ENCODE assay signal across 8 cellular contexts in the genomic region with DNA sequence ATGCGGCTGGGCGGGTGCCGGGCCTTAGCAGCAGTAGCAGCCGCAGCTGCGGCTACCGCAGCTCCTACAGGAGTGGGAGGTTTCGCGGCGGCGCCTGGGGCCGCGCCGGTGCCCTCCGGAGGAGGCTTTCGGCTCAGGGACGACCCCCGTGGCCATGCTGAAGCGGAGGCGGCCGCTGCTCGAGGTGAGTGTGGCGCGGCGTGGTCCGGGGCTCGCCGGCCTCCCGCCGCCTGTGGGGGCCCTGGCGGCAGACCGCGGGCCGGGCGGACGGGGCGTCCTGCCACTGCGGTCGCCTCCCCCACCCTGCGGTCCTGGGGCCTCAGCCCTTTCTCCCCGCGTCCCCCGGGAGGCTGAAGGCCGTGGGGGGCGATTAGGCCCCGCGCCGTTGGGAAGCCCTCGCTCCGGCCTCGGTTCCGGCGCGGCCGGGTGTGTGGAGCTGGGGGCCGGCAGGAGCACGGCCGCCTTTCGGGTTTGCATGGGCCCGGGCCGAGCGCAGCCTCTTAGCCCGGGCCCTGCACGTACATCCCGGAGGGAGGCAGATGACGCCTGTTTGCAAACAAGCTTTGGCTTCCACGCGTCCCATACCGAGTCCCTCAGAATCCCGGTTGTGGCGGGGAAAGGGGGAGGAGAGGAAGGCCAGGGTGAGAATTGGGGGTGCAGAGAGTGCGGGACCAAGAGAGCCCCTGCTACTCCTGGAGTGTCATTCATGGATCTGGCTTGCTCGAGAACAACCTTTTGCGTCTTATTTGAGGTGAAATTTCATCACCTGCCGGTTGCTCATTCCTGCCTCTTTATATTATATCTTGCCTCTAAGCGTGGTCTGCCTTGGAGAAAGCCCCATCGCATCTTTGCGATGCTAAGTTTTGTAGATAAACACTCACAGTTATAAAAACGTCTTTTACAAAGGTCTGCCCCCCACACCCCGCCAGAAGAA. TPM values are rescaled to one million over a fixed set of nuclear protein-coding genes. Genes with fewer than 3 reads are reported as not detected.
DNase-seq lines count a peak whose midpoint lies in the region; ATAC-seq and TF ChIP-seq lines count a peak whose summit lies in the region.

No MANE protein-coding gene starts in this region.

- H3K27ac ChIP-seq in HUES6 (ENCODE audit: low read depth, low read length) (peak overlapping the region; percentile 87), hepatocyte (peak overlapping the region; percentile 98), rectal smooth muscle tissue (ENCODE audit: low read depth, low read length) (peak overlapping the region; percentile 91)

- TF ChIP-seq CTCF in hepatocyte (IDR thresholded peaks at IDR 0.05; ENCODE audit: poor library complexity), result no peak

- H3K4me1 ChIP-seq in HUES6 (ENCODE audit: control insufficient read depth, insufficient read depth, low read length), result no peaks in the 10 kb centered on the region
- H3K4me1 ChIP-seq in hepatocyte (ENCODE audit: insufficient read depth), result peaks cover 11% of the 10 kb centered on the region
- H3K4me1 ChIP-seq in rectal smooth muscle tissue (ENCODE audit: control insufficient read depth, insufficient read depth, low read length), result no peaks in the 10 kb centered on the region

- H3K4me3 ChIP-seq in HUES6 (ENCODE audit: low read depth, low read length) (peak overlapping the region; percentile 89), hepatocyte (peak overlapping the region; percentile 93), rectal smooth muscle tissue (ENCODE audit: low read length) (peak overlapping the region; percentile 88)

- H3K9ac ChIP-seq in HUES6 (ENCODE audit: low read length) (peak overlapping the region; percentile 94), rectal smooth muscle tissue (ENCODE audit: low read length) (peak overlapping the region; percentile 57)

- WGBS in hepatocyte (ENCODE audit: low lambda C conversion rate, missing lambda C conversion rate), result 1% methylated on average over 49 of the region's 79 CpGs

- H4K20me1 ChIP-seq in hepatocyte (ENCODE audit: insufficient read depth, poor library complexity, severe bottlenecking), result peaks cover 3% of the 10 kb centered on the region

- ATAC-seq in GM21390 (IDR thresholded peaks at IDR 0.05; ENCODE audit: unreplicated experiment), result peak; percentile 38
- ATAC-seq in GM18873 (IDR thresholded peaks at IDR 0.05; ENCODE audit: low FRiP score, unreplicated experiment), result no peak

- H3K36me3 ChIP-seq in HUES6 (ENCODE audit: control insufficient read depth, insufficient read depth, low read length), result no peaks in the 10 kb centered on the region
- no peaks in the 10 kb centered on the region for H3K36me3 ChIP-seq in hepatocyte (replicated peaks; ENCODE audit: insufficient read depth, low read depth)
- H3K36me3 ChIP-seq in rectal smooth muscle tissue (ENCODE audit: control insufficient read depth, insufficient read depth, low read length), result no peaks in the 10 kb centered on the region

- DNase-seq in DMS53 treated with DMSO at 0.1 percent for 48 hours (lab: John Stamatoyannopoulos, UW; ENCODE audit: unreplicated experiment), result peak; percentile 60
- peak; percentile 41 for DNase-seq in SK-MEL-5 (ENCODE audit: low read depth, low spot score)
- peak in 40 of 58 donors; percentile 8 to 70 (median 41) for DNase-seq in anterior cingulate cortex (lab: John Stamatoyannopoulos, UW)
- DNase-seq in hepatocyte (ENCODE audit: low spot score), result peak; percentile 64

- no peaks in the 10 kb centered on the region for H3K9me2 ChIP-seq in hepatocyte (replicated peaks; ENCODE audit: insufficient read depth)

- H3K79me2 ChIP-seq in hepatocyte, result peaks cover 47% of the 10 kb centered on the region

- H2AFZ ChIP-seq in hepatocyte, result peak overlapping the region; percentile 86

- peak overlapping the region; percentile 79 for H3K4me2 ChIP-seq in hepatocyte

- no peaks in the 10 kb centered on the region for H3K9me3 ChIP-seq in HUES6 (ENCODE audit: control insufficient read depth, insufficient read depth, low read depth, low read length)
- H3K9me3 ChIP-seq in hepatocyte (ENCODE audit: low read depth), result no peaks in the 10 kb centered on the region

- in situ Hi-C loops in SK-MEL-5 (cut with HindIII; ENCODE audit: low pct_unique_long_range_greater_than_20kb, low sequenced_read_pairs), result no loop called here

- peaks cover 7% of the 10 kb centered on the region; the same call in 1 of the 2 replicates for H3K27me3 ChIP-seq in HUES6 (ENCODE audit: control insufficient read depth, insufficient read depth, low read length)
- no peaks in the 10 kb centered on the region for H3K27me3 ChIP-seq in hepatocyte
- no peaks in the 10 kb centered on the region for H3K27me3 ChIP-seq in rectal smooth muscle tissue (ENCODE audit: control insufficient read depth, insufficient read depth, low read length)

RNA-seq across cellular contexts. Expression of a gene that starts 0.6 kb away (rescaled TPM):
- total RNA-seq in SK-MEL-5 (2014; rRNA removed; shearing (Covaris generic)), result 12.4 and 13.3 TPM in 2 replicates
- polyA plus RNA-seq in SK-MEL-5 (2015; cell fraction: cytosol; rRNA removed), result 7.7 and 8.8 TPM in 2 replicates
- polyA plus RNA-seq in SK-MEL-5 (2015; cell fraction: nucleus; rRNA removed), result 6.2 and 6.3 TPM in 2 replicates
- total RNA-seq in hepatocyte, result 29.0 and 31.0 TPM in 2 replicates
- 3.2 and 4.6 TPM in 2 replicates for polyA plus RNA-seq in hepatocyte
